ENCODE assay signal across 16 cellular contexts in the genomic region with DNA sequence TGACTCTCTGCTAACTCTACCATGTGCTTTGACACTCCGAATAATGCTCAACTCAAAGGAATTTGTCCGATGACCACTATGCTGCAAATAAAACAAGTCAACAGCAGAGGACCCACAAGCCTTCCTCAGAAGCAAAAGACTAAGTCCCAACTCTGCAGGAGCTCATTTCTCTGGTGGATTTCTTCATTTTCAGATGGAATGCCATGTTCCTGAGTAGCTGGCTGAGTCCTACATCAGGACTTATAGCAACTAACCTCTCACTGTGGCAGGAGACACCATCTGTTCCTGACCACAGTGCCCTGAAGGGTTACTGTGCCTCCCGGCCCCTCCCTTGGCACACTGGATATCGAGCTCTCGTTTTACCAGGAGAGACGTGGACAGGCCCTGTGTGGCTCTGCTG. TPM values are rescaled to one million over a fixed set of nuclear protein-coding genes. Genes with fewer than 3 reads are reported as not detected.
DNase-seq lines count a peak whose midpoint lies in the region; ATAC-seq, FAIRE-seq and TF ChIP-seq lines count a peak whose summit lies in the region.
"Had no signal": no experiment of that assay in that cellular context is flagged by ENCODE, and none has a peak within 500 bp of the region (broad histone marks: within the 10 kb centered on the region; RNA-seq: fewer than 3 reads in every experiment).

No MANE protein-coding gene starts in this region.

- ATAC-seq in stimulated activated memory B cell treated with anti-CD40 and anti-IgM and Interleukin-4, amounts not matched to agents 10 μg/mL and 1 μg/mL and 100 μg/mL, for 72 hours = no peak
- no peak for ATAC-seq in activated T-cell treated with anti-CD3 and anti-CD28 coated beads, Interleukin-2, amount 50 U/mL, for 4 hours
- ATAC-seq: activated CD8-positive, alpha-beta T cell treated with anti-CD3 and anti-CD28 coated beads, Interleukin-2, amount 10 ng/mL, durations not matched to agents 7 days and 5 days; effector memory CD8-positive, alpha-beta T cell; gastrocnemius medialis had no signal

- peak overlapping the region; percentile 72 for H3K27ac Mint-ChIP-seq in HFFc6
- H3K27ac Mint-ChIP-seq in stimulated activated memory B cell treated with anti-CD40 and anti-IgM and Interleukin-4, amounts not matched to agents 10 μg/mL and 1 μg/mL and 100 μg/mL, for 72 hours = peak overlapping the region; percentile 29
- H3K27ac Mint-ChIP-seq: activated CD8-positive, alpha-beta T cell treated with anti-CD3 and anti-CD28 coated beads, Interleukin-2, amount 10 ng/mL, durations not matched to agents 7 days and 5 days; CD4-positive, alpha-beta T cell; effector memory CD8-positive, alpha-beta T cell had no signal

- intact Hi-C loops in kidney (cut with DNase I) = no loop called here

- peaks cover 0 to 1% of the 10 kb centered on the region in 2 donors for H3K4me1 ChIP-seq in kidney (ENCODE audit: control insufficient read depth in 1 of 2, insufficient read depth in 1 of 2, low read depth in 1 of 2, low read length in 2 of 2)
- H3K4me1 ChIP-seq: HAP-1 had no signal

- peak overlapping the region; percentile 43; the same call in 1 of the 2 replicates for H3K4me3 Mint-ChIP-seq in HFFc6
- H3K4me3 Mint-ChIP-seq in stimulated activated memory B cell treated with anti-CD40 and anti-IgM and Interleukin-4, amounts not matched to agents 10 μg/mL and 1 μg/mL and 100 μg/mL, for 72 hours = no peak overlapping the region
- no peak overlapping the region for H3K4me3 Mint-ChIP-seq in activated T-cell treated with anti-CD3 and anti-CD28 coated beads, Interleukin-2, amount 50 U/mL, for 4 hours
- H3K4me3 Mint-ChIP-seq: activated CD8-positive, alpha-beta T cell treated with anti-CD3 and anti-CD28 coated beads, Interleukin-2, amount 10 ng/mL, durations not matched to agents 7 days and 5 days; CD4-positive, alpha-beta T cell; effector memory CD8-positive, alpha-beta T cell had no signal

- no peak overlapping the region for H3K9ac ChIP-seq in kidney (ENCODE audit: low read length in 2 of 2)

- no peaks in the 10 kb centered on the region for H3K9me3 Mint-ChIP-seq in HFFc6
- H3K9me3 Mint-ChIP-seq in stimulated activated memory B cell treated with anti-CD40 and anti-IgM and Interleukin-4, amounts not matched to agents 10 μg/mL and 1 μg/mL and 100 μg/mL, for 72 hours = no peaks in the 10 kb centered on the region
- no peaks in the 10 kb centered on the region for H3K9me3 Mint-ChIP-seq in activated T-cell treated with anti-CD3 and anti-CD28 coated beads, Interleukin-2, amount 50 U/mL, for 4 hours
- H3K9me3 Mint-ChIP-seq: CD4-positive, alpha-beta T cell; effector memory CD8-positive, alpha-beta T cell had no signal

- H3K27ac ChIP-seq in kidney (ENCODE audit: low read depth in 2 of 2, low read length in 2 of 2) = no peak overlapping the region
- H3K27ac ChIP-seq: gastrocnemius medialis had no signal

- peaks cover 5% of the 10 kb centered on the region for H3K27me3 Mint-ChIP-seq in HFFc6 (ENCODE audit: insufficient read depth)
- H3K27me3 Mint-ChIP-seq in stimulated activated memory B cell treated with anti-CD40 and anti-IgM and Interleukin-4, amounts not matched to agents 10 μg/mL and 1 μg/mL and 100 μg/mL, for 72 hours = no peaks in the 10 kb centered on the region
- peaks cover 10% of the 10 kb centered on the region for H3K27me3 Mint-ChIP-seq in activated T-cell treated with anti-CD3 and anti-CD28 coated beads, Interleukin-2, amount 50 U/mL, for 4 hours (ENCODE audit: low read depth)

- H3K4me1 Mint-ChIP-seq in HFFc6 (ENCODE audit: low read depth) = peaks cover 44% of the 10 kb centered on the region
- peaks cover 12% of the 10 kb centered on the region for H3K4me1 Mint-ChIP-seq in stimulated activated memory B cell treated with anti-CD40 and anti-IgM and Interleukin-4, amounts not matched to agents 10 μg/mL and 1 μg/mL and 100 μg/mL, for 72 hours
- H3K4me1 Mint-ChIP-seq in activated T-cell treated with anti-CD3 and anti-CD28 coated beads, Interleukin-2, amount 50 U/mL, for 4 hours (ENCODE audit: low read depth) = no peaks in the 10 kb centered on the region

- TF ChIP-seq CTCF in HFFc6 (IDR thresholded peaks at IDR 0.05) (no peak), kidney (IDR thresholded peaks at IDR 0.05; ENCODE audit: borderline replicate concordance, extremely low read depth, insufficient read depth) (no peak)

- H3K4me3 ChIP-seq in kidney (ENCODE audit: low read length in 2 of 2) = no peak overlapping the region
- H3K4me3 ChIP-seq: gastrocnemius medialis, HAP-1 had no signal

- peak; percentile 71 for DNase-seq in HFFc6
- DNase-seq in astrocyte of the hippocampus (ENCODE audit: low read depth, low spot score) = peak; percentile 64
- DNase-seq in kidney tubule cell (ENCODE audit: low spot score) = peak; percentile 37
- no peak for DNase-seq in activated T-cell treated with anti-CD3 and anti-CD28 coated beads, Interleukin-2, amount 50 U/mL, for 4 hours
- DNase-seq in kidney = no peak
- no peak for DNase-seq in activated CD4-positive, CD25-positive, alpha-beta regulatory T cell treated with anti-CD3 and anti-CD28 coated beads, Interleukin-2, amount 50 U/mL, for 72 hours
- no peak for DNase-seq in cerebellar cortex (ENCODE audit: low spot score)
- DNase-seq: activated CD8-positive, alpha-beta T cell treated with anti-CD3 and anti-CD28 coated beads, Interleukin-2, amount 10 ng/mL, durations not matched to agents 7 days and 5 days; aorta; CD4-positive, alpha-beta T cell; effector memory CD8-positive, alpha-beta T cell; gastrocnemius medialis; NCI-H510A had no signal

- H3K9me3 ChIP-seq in kidney (ENCODE audit: control insufficient read depth in 1 of 2, low read length in 2 of 2) = no peaks in the 10 kb centered on the region
- H3K9me3 ChIP-seq: gastrocnemius medialis, HAP-1 had no signal

- H3K36me3 Mint-ChIP-seq in HFFc6 (ENCODE audit: low read depth) = peaks cover 31% of the 10 kb centered on the region
- H3K36me3 Mint-ChIP-seq in stimulated activated memory B cell treated with anti-CD40 and anti-IgM and Interleukin-4, amounts not matched to agents 10 μg/mL and 1 μg/mL and 100 μg/mL, for 72 hours = peaks cover 71% of the 10 kb centered on the region
- no peaks in the 10 kb centered on the region for H3K36me3 Mint-ChIP-seq in activated T-cell treated with anti-CD3 and anti-CD28 coated beads, Interleukin-2, amount 50 U/mL, for 4 hours (ENCODE audit: insufficient read depth)

- no peak for FAIRE-seq in kidney (lab: Jason Lieb, UNC)
- FAIRE-seq: GM12891 had no signal

- no peaks in the 10 kb centered on the region for H3K36me3 ChIP-seq in kidney (ENCODE audit: control insufficient read depth in 1 of 2, insufficient read depth in 2 of 2, low read length in 2 of 2)

RNA-seq across cellular contexts. Expression of a gene that starts 20.8 kb away (rescaled TPM):
- 10 to 100 TPM; 14.4 to 18.9 (median 16.7) TPM for total RNA-seq in HFFc6 (2021; fragmentation: NEBNext Ultra II Directional; extraction: Animal tissue kit (Norgen Biotek cat#: 25700))
- total RNA-seq in activated T-cell treated with anti-CD3 and anti-CD28 coated beads, Interleukin-2, amount 50 U/mL, for 4 hours = under 1 TPM; 0.22 to 0.69 (median 0.23) TPM
- total RNA-seq in kidney = 12.6 TPM
- 1.8 TPM for polyA plus RNA-seq in kidney (ENCODE audit: insufficient read depth, low read depth, low replicate concordance)

Comparison
In these comparisons a context has a peak if more than half of its experiments do, and no peak if none do; other contexts are left out.
1. DNase-seq: peak in HFFc6 (single experiment), astrocyte of the hippocampus (single experiment) and kidney tubule cell (single experiment); none in activated T-cell treated with anti-CD3 and anti-CD28 coated beads, Interleukin-2, amount 50 U/mL, for 4 hours (single experiment), kidney (single experiment), activated CD4-positive, CD25-positive, alpha-beta regulatory T cell treated with anti-CD3 and anti-CD28 coated beads, Interleukin-2, amount 50 U/mL, for 72 hours (single experiment) and cerebellar cortex (single experiment).